In genomic region chr3:13484861-13485590, GRCh38 we compare ENCODE assay signal across 9 cellular contexts. TPM values are rescaled to one million over a fixed set of nuclear protein-coding genes. Genes with fewer than 3 reads are reported as not detected.
DNase-seq lines count a peak whose midpoint lies in the region; ATAC-seq and TF ChIP-seq lines count a peak whose summit lies in the region.
"Had no signal": no experiment of that assay in that cellular context is flagged by ENCODE, and none has a peak within 500 bp of the region (broad histone marks: within the 10 kb centered on the region; RNA-seq: fewer than 3 reads in every experiment).

No MANE protein-coding gene starts in this region.

- H3K27ac ChIP-seq in CD8-positive, alpha-beta memory T cell (ENCODE audit: low read depth, low read length) = peak overlapping the region; percentile 38
- H3K27ac ChIP-seq in angular gyrus (ENCODE audit: low read depth, low read length) (peak overlapping the region; percentile 6), stomach (peak overlapping the region; percentile 74 to 87 (median 76))

- POLR2A ChIA-PET in CD8-positive, alpha-beta memory T cell (lab: Charles Lee) = interaction anchor here (0.7 kb wide), 1 partner anchor 1410 kb away, joined by 8 read pairs; no protein-coding TSS in a partner anchor

- peak in 3 of 5 donors; percentile 18 to 47 (median 24) for DNase-seq in CD8-positive, alpha-beta memory T cell
- DNase-seq in LHCN-M2 (ENCODE audit: low read depth) = peak; percentile 32
- DNase-seq in iPS-NIHi11 (ENCODE audit: low spot score) = peak; percentile 63
- DNase-seq in stomach = peak; percentile 96
- DNase-seq in activated gamma-delta T cell treated with Interleukin-2 at 50 U/mL for 16 hours = no peak

- H3K36me3 ChIP-seq in CD8-positive, alpha-beta memory T cell (ENCODE audit: insufficient read depth, low read length) = no peaks in the 10 kb centered on the region
- H3K36me3 ChIP-seq in stomach = peaks cover 0 to 45% (median 19%) of the 10 kb centered on the region in 4 donors
- H3K36me3 ChIP-seq: HAP-1 had no signal

- H3K27ac Mint-ChIP-seq in CD8-positive, alpha-beta memory T cell = peak overlapping the region; percentile 31 to 93 (median 86)

- H3K4me1 ChIP-seq in CD8-positive, alpha-beta memory T cell (ENCODE audit: insufficient read depth, low read length) = peaks cover 14% of the 10 kb centered on the region
- H3K4me1 ChIP-seq in stomach = peaks cover 20 to 44% (median 41%) of the 10 kb centered on the region in 4 donors

- CTCF ChIA-PET in CD8-positive, alpha-beta memory T cell (lab: Charles Lee) = interaction anchor here (0.7 to 4.7 kb wide), 4 partner anchors 11 to 172 kb away, joined by 3 to 19 read pairs (median 4); no protein-coding TSS in a partner anchor

- 25 to 35% (median 31%) methylated on average over 4 to 7 of the region's 7 CpGs for WGBS in stomach, 5 donors

- no peak overlapping the region for H3K4me3 ChIP-seq in CD8-positive, alpha-beta memory T cell (ENCODE audit: low read length)
- H3K4me3 ChIP-seq in stomach = no peak overlapping the region
- H3K4me3 ChIP-seq: HAP-1 had no signal

- ATAC-seq in HG03159 (IDR thresholded peaks at IDR 0.05; ENCODE audit: unreplicated experiment) = no peak
- ATAC-seq in GM18520 (IDR thresholded peaks at IDR 0.05; ENCODE audit: unreplicated experiment) = no peak

- H3K4me3 Mint-ChIP-seq in CD8-positive, alpha-beta memory T cell = peak overlapping the region in 1 of 7 donors; percentile 41

- H3K4me1 Mint-ChIP-seq in CD8-positive, alpha-beta memory T cell = peaks cover 6 to 37% (median 16%) of the 10 kb centered on the region in 3 donors

- no peak for TF ChIP-seq EP300 in stomach (IDR thresholded peaks at IDR 0.05)

- H3K27me3 ChIP-seq in CD8-positive, alpha-beta memory T cell (ENCODE audit: insufficient read depth, low read length, poor library complexity, severe bottlenecking) = no peaks in the 10 kb centered on the region
- H3K27me3 ChIP-seq in stomach = no peaks in the 10 kb centered on the region

- TF ChIP-seq POLR2A in stomach (IDR thresholded peaks at IDR 0.05) = no peak

- peaks cover 0 to 2% (median 2%) of the 10 kb centered on the region in 3 donors for H3K36me3 Mint-ChIP-seq in CD8-positive, alpha-beta memory T cell

- no peaks in the 10 kb centered on the region for H3K27me3 Mint-ChIP-seq in CD8-positive, alpha-beta memory T cell

- no peaks in the 10 kb centered on the region for H3K9me3 ChIP-seq in CD8-positive, alpha-beta memory T cell (ENCODE audit: low read length)
- H3K9me3 ChIP-seq in stomach = no peaks in the 10 kb centered on the region

- intact Hi-C loops in stomach (cut with DNase I; ENCODE audit: low total_unique reads) = no loop called here

- peaks cover 0 to 4% (median 0%) of the 10 kb centered on the region in 5 donors for H3K9me3 Mint-ChIP-seq in CD8-positive, alpha-beta memory T cell

- TF ChIP-seq CTCF in stomach (IDR thresholded peaks at IDR 0.05) = no peak

RNA-seq across cellular contexts. Expression of gene HDAC11, which starts 4.9 kb away (rescaled TPM):
- total RNA-seq in CD8-positive, alpha-beta memory T cell = 1 to 10 TPM; 2.6 to 3.2 TPM
- 7.5 TPM for polyA plus RNA-seq in CD8-positive, alpha-beta memory T cell
- total RNA-seq in LHCN-M2 (2014; rRNA removed) = 7.1 and 11.3 TPM in 2 replicates
- polyA plus RNA-seq in LHCN-M2 (2012) = 14.2 TPM
- total RNA-seq in stomach = 10 to 100 TPM in 2 of 5 donors, 1 to 10 TPM in 2, not detected in 1; 4.9 to 16.2 (median 12.4) TPM
- 10 to 100 TPM; 15.4 to 16.6 (median 16.3) TPM for polyA plus RNA-seq in stomach

Comparison
In these comparisons a context has a peak if more than half of its experiments do, and no peak if none do; other contexts are left out.
1. H3K27ac ChIP-seq: peak in every context shown above with its lines; median percentile 76 in stomach; 38 in CD8-positive, alpha-beta memory T cell; 6 in angular gyrus.